In genomic region chr14:47211263-47211662, GRCh38 we compare ENCODE assay signal across 7 cellular contexts.
"Had no signal": no experiment of that assay in that cellular context is flagged by ENCODE, and none has a peak within 500 bp of the region (broad histone marks: within the 10 kb centered on the region; RNA-seq: fewer than 3 reads in every experiment).

No MANE protein-coding gene starts in this region.

- H3K4me3 ChIP-seq: GM23338, HAP-1 had no signal

- DNase-seq: H7, HFFc6, KBM-7 had no signal

- H3K9me3 Mint-ChIP-seq: GM23338, IgD-negative memory B cell had no signal

- H3K36me3 ChIP-seq: HAP-1 had no signal

- H3K36me3 Mint-ChIP-seq: IgD-negative memory B cell had no signal

- H3K9me3 ChIP-seq: HAP-1 had no signal

- H3K4me3 Mint-ChIP-seq: GM23338, HFFc6, IgD-negative memory B cell had no signal

- H3K27me3 Mint-ChIP-seq: IgD-negative memory B cell had no signal

- H3K27ac ChIP-seq: HL-60 had no signal

- H3K27ac Mint-ChIP-seq: GM23338, HFFc6, IgD-negative memory B cell had no signal

- H3K4me1 Mint-ChIP-seq: GM23338, IgD-negative memory B cell had no signal
